In the genomic region with DNA sequence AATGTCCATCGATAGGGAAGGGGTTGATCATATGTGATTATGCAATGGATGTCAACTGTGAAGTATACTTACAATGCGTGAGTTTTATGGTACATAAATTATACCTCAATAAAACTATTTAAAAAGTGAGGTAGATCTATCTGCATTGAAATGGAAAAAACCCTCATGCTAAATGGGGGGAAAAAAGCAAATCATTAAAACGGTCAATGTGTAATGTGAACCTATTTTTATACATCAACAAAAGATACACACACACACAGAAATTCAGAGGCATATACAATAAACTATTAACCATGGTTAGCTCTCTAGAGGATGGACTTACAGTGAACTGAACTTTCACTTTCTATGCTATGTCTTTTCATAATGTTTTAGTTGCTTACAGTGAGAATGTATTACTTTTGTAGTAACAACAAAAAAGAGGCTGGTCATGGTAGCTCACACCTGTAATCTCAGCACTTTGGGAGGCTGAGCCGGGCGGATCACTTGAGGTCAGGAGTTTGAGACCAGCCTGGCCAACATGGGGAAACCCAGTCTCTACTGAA, we compare ENCODE assay signal across 25 cellular contexts. TPM values are rescaled to one million over a fixed set of nuclear protein-coding genes. Genes with fewer than 3 reads are reported as not detected.
A peak's percentile ranks its signal among the peaks of the same experiment; 100 is the strongest.
DNase-seq lines count a peak whose midpoint lies in the region; ATAC-seq and FAIRE-seq lines count a peak whose summit lies in the region.
"Had no signal": no experiment of that assay in that cellular context is flagged by ENCODE, and none has a peak within 500 bp of the region (broad histone marks: within the 10 kb centered on the region; RNA-seq: fewer than 3 reads in every experiment).

No MANE protein-coding gene starts in this region.

- H3K79me1 ChIP-seq in mesenchymal stem cell (replicated peaks; ENCODE audit: low read length, poor library complexity, severe bottlenecking) = peaks cover 46% of the 10 kb centered on the region

- no peak overlapping the region for H3K23ac ChIP-seq in mesenchymal stem cell (ENCODE audit: low read length in 2 of 2)

- no peak overlapping the region for H2BK12ac ChIP-seq in mesenchymal stem cell (ENCODE audit: low read length in 2 of 2)

- H3K4me3 ChIP-seq in mesenchymal stem cell (ENCODE audit: insufficient read depth in 1 of 2, low read depth in 1 of 2, low read length in 2 of 2) = peak overlapping the region in 1 of 2 experiments; percentile 6
- H3K4me3 ChIP-seq: heart left ventricle, left lung, prostate gland, SJCRH30, transverse colon had no signal

- DNase-seq in GM18507 (ENCODE audit: extremely low spot score, insufficient read length, low read depth) = no peak
- DNase-seq in mesenchymal stem cell = no peak
- DNase-seq in stimulated activated naive CD4-positive, alpha-beta T cell (lab: John Stamatoyannopoulos, UW) = no peak
- DNase-seq in NCI-H2171 treated with DMSO at 0.1 percent for 48 hours (lab: John Stamatoyannopoulos, UW) = no peak
- DNase-seq: activated CD4-positive, alpha-beta T cell treated with anti-CD3 and anti-CD28 coated beads, Interleukin-2, amount 50 U/mL, for 48 hours; activated T-cell treated with anti-CD3 and anti-CD28 coated beads, Interleukin-2, amount 50 U/mL, for 1 hour; cortex of kidney; GOT3; heart left ventricle; left lung; midbrain; NCI-H1092 treated with DMSO at 0.1 percent for 48 hours; NCI-H2029 treated with DMSO at 0.1 percent for 48 hours; NCI-H446 treated with DMSO at 0.1 percent for 48 hours; SJCRH30; stimulated activated CD4-positive, alpha-beta T cell treated with anti-CD3 and anti-CD28 coated beads, Interleukin-1b, Interleukin-23, amount 100 ng/mL, for 48 hours; stimulated activated naive CD4-positive, alpha-beta T cell treated with Interleukin-2 at 50 U/mL for 16 hours; transverse colon had no signal

- no peak overlapping the region for H4K8ac ChIP-seq in mesenchymal stem cell (ENCODE audit: low read length)

- H3K4me2 ChIP-seq in mesenchymal stem cell (ENCODE audit: low read length, poor library complexity, severe bottlenecking) = no peak overlapping the region

- ATAC-seq in GM19452 (IDR thresholded peaks at IDR 0.05; ENCODE audit: unreplicated experiment) (peak; percentile 49), GM19395 (IDR thresholded peaks at IDR 0.05; ENCODE audit: unreplicated experiment) (no peak)
- ATAC-seq: heart left ventricle, left lung, Panc1 had no signal

- H3K18ac ChIP-seq in mesenchymal stem cell (ENCODE audit: low read depth in 1 of 2, low read length in 2 of 2) = no peak overlapping the region

- no peaks in the 10 kb centered on the region for H3K27me3 ChIP-seq in mesenchymal stem cell (ENCODE audit: control insufficient read depth in 1 of 2, insufficient read depth in 1 of 2, low read length in 2 of 2)
- H3K27me3 ChIP-seq: heart left ventricle, left lung, SJCRH30, transverse colon had no signal

- H2AK5ac ChIP-seq in mesenchymal stem cell (ENCODE audit: low read length, severe bottlenecking) = no peak overlapping the region

- H3K9me3 ChIP-seq in KOPT-K1 (ENCODE audit: insufficient read depth, low read length, poor library complexity, severe bottlenecking) = no peaks in the 10 kb centered on the region
- H3K9me3 ChIP-seq in mesenchymal stem cell (ENCODE audit: control insufficient read depth, low read length) = no peaks in the 10 kb centered on the region
- H3K9me3 ChIP-seq: heart left ventricle, left lung, prostate gland, SJCRH30, transverse colon had no signal

- H3K4me1 ChIP-seq in mesenchymal stem cell (ENCODE audit: control insufficient read depth, insufficient read depth, low read depth, low read length) = peaks cover 2% of the 10 kb centered on the region
- H3K4me1 ChIP-seq: prostate gland, SJCRH30 had no signal

- H2BK5ac ChIP-seq in mesenchymal stem cell (ENCODE audit: low read depth, low read length, poor library complexity, severe bottlenecking) = no peak overlapping the region

- 100% methylated on average over 3 of the region's 5 CpGs for WGBS in mesenchymal stem cell

- H3K9ac ChIP-seq in mesenchymal stem cell (ENCODE audit: low read length) = peak overlapping the region; percentile 13

- H3K27ac ChIP-seq in KOPT-K1 (ENCODE audit: low read depth, low read length, poor library complexity, severe bottlenecking) = peak overlapping the region; percentile 50
- H3K27ac ChIP-seq in mesenchymal stem cell (ENCODE audit: low read length, poor library complexity, severe bottlenecking) = no peak overlapping the region
- H3K27ac ChIP-seq: heart left ventricle, prostate gland, SJCRH30, transverse colon had no signal

- H2BK120ac ChIP-seq in mesenchymal stem cell (ENCODE audit: low read depth, low read length) = no peak overlapping the region

- H3K4ac ChIP-seq in mesenchymal stem cell (ENCODE audit: low read depth in 1 of 2, low read length in 2 of 2) = no peak overlapping the region

- H2BK15ac ChIP-seq in mesenchymal stem cell (ENCODE audit: low read depth, poor library complexity, severe bottlenecking) = no peak overlapping the region

- H2AFZ ChIP-seq in mesenchymal stem cell (ENCODE audit: low read depth, low read length) = no peak overlapping the region

- no peak overlapping the region for H4K91ac ChIP-seq in mesenchymal stem cell (ENCODE audit: low read length)

- H3K14ac ChIP-seq in mesenchymal stem cell (ENCODE audit: low read length in 2 of 2) = no peak overlapping the region

- no peaks in the 10 kb centered on the region for H3K36me3 ChIP-seq in KOPT-K1 (ENCODE audit: insufficient read depth, low read length)
- H3K36me3 ChIP-seq in mesenchymal stem cell (ENCODE audit: control insufficient read depth in 1 of 2, insufficient read depth in 2 of 2, low read depth in 1 of 2, low read length in 2 of 2) = peaks cover 9 to 10% of the 10 kb centered on the region in 2 experiments
- H3K36me3 ChIP-seq: prostate gland, SJCRH30, transverse colon had no signal

- FAIRE-seq in GM18507 (lab: Jason Lieb, UNC) = peak; percentile 86
- FAIRE-seq: endometrium had no signal

RNA-seq across cellular contexts. Expression of gene STIMATE, which starts 23.1 kb away (rescaled TPM):
- polyA plus RNA-seq in mesenchymal stem cell (2013, experiment 1 of 2) = 17.9 TPM
- polyA plus RNA-seq in mesenchymal stem cell (2013, experiment 2 of 2) = 16.0 TPM

RNA-seq across cellular contexts. Expression of gene MUSTN1, which starts 39.4 kb away (rescaled TPM):
- 0.48 TPM for polyA plus RNA-seq in mesenchymal stem cell (2013, experiment 1 of 2)
- not detected for polyA plus RNA-seq in mesenchymal stem cell (2013, experiment 2 of 2)
- polyA plus RNA-seq: neural cell had no signal

RNA-seq across cellular contexts. Expression of gene ITIH4, which starts 43.8 kb away (rescaled TPM):
- 0.80 TPM for polyA plus RNA-seq in mesenchymal stem cell (2013, experiment 1 of 2)
- polyA plus RNA-seq in mesenchymal stem cell (2013, experiment 2 of 2) = 0.93 TPM
